In the genomic region with DNA sequence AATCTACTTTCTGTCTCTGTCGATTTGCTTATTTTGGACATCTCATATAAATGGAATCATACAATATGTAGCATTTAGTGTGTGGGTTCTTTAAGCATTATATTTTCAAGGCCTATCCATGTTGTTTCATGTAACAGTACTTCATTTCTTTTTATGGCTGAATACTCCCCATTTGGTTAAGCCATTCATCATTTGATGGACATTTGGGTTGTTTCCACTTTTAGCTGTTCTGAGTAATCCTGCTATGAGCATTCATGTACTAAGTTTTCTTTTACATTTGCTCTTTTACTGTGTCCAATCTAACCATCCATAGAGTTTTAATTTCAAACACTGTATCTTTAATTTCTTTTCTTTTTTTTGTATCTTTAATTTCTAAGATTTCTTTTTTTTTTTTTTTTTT, we compare ENCODE assay signal across 18 cellular contexts.
"Had no signal": no experiment of that assay in that cellular context is flagged by ENCODE, and none has a peak within 500 bp of the region (broad histone marks: within the 10 kb centered on the region; RNA-seq: fewer than 3 reads in every experiment).

No MANE protein-coding gene starts in this region.

- FAIRE-seq: RCC 7860 had no signal

- ATAC-seq: activated CD4-positive, CD25-positive, alpha-beta regulatory T cell treated with anti-CD3 and anti-CD28 coated beads, Interleukin-2, amount 50 U/mL, for 24 hours; activated CD8-positive, alpha-beta T cell treated with anti-CD3 and anti-CD28 coated beads for 36 hours; activated T-cell treated with anti-CD3 and anti-CD28 coated beads, Interleukin-2, amount 50 U/mL, for 72 hours; PC-3 had no signal

- H3K36me3 Mint-ChIP-seq: activated naive CD4-positive, alpha-beta T cell treated with anti-CD3 and anti-CD28 coated beads, Interleukin-2, amount 10 ng/mL, durations not matched to agents 7 days and 5 days; activated naive CD8-positive, alpha-beta T cell treated with anti-CD3 and anti-CD28 coated beads for 36 hours had no signal

- DNase-seq: activated CD4-positive, alpha-beta T cell treated with anti-CD3 and anti-CD28 coated beads for 4 hours; activated CD8-positive, alpha-beta memory T cell treated with anti-CD3 and anti-CD28 coated beads, Interleukin-2, amount 50 U/mL, for 4 hours; activated CD8-positive, alpha-beta T cell treated with anti-CD3 and anti-CD28 coated beads for 36 hours; activated gamma-delta T cell treated with Interleukin-2 at 50 U/mL for 16 hours; activated naive CD4-positive, alpha-beta T cell treated with anti-CD3 and anti-CD28 coated beads, Interleukin-2, amount 10 ng/mL, durations not matched to agents 7 days and 5 days; activated naive CD8-positive, alpha-beta T cell treated with anti-CD3 and anti-CD28 coated beads for 36 hours; activated T-cell treated with anti-CD3 and anti-CD28 coated beads, Interleukin-2, amount 50 U/mL, for 72 hours; NCI-H1105 treated with DMSO at 0.1 percent for 48 hours; NCI-H1436 treated with DMSO at 0.1 percent for 48 hours; NCI-H187; NCI-H2081; NCI-H524; PC-3; SHP77 had no signal

- H3K27me3 Mint-ChIP-seq: activated CD8-positive, alpha-beta T cell treated with anti-CD3 and anti-CD28 coated beads for 36 hours; activated naive CD4-positive, alpha-beta T cell treated with anti-CD3 and anti-CD28 coated beads, Interleukin-2, amount 10 ng/mL, durations not matched to agents 7 days and 5 days; activated naive CD8-positive, alpha-beta T cell treated with anti-CD3 and anti-CD28 coated beads for 36 hours had no signal

- H3K4me3 Mint-ChIP-seq: activated CD8-positive, alpha-beta T cell treated with anti-CD3 and anti-CD28 coated beads for 36 hours; activated naive CD4-positive, alpha-beta T cell treated with anti-CD3 and anti-CD28 coated beads, Interleukin-2, amount 10 ng/mL, durations not matched to agents 7 days and 5 days; activated naive CD8-positive, alpha-beta T cell treated with anti-CD3 and anti-CD28 coated beads for 36 hours; activated T-cell treated with anti-CD3 and anti-CD28 coated beads, Interleukin-2, amount 50 U/mL, for 72 hours; T-helper 1 cell treated with Interleukin-12 subunit alpha and Interleukin-12 subunit beta and Interleukin-4 antibody, amounts not matched to agents 30 μg/mL and 1 μg/mL, for 36 hours had no signal

- H3K9me3 Mint-ChIP-seq: activated CD8-positive, alpha-beta T cell treated with anti-CD3 and anti-CD28 coated beads for 36 hours; activated naive CD4-positive, alpha-beta T cell treated with anti-CD3 and anti-CD28 coated beads, Interleukin-2, amount 10 ng/mL, durations not matched to agents 7 days and 5 days; activated naive CD8-positive, alpha-beta T cell treated with anti-CD3 and anti-CD28 coated beads for 36 hours; activated T-cell treated with anti-CD3 and anti-CD28 coated beads, Interleukin-2, amount 50 U/mL, for 72 hours; activated T-helper 2 cell treated with anti-CD3 and anti-CD28 coated beads, Interferon-gamma antibody, Interleukin-2, Interleukin-4, amounts not matched to agents 10 μg/mL and 5 μg/mL and 100 μg/mL, durations not matched to agents 14 hours and 24 hours and 36 hours; T-helper 1 cell treated with Interleukin-12 subunit alpha and Interleukin-12 subunit beta and Interleukin-4 antibody, amounts not matched to agents 30 μg/mL and 1 μg/mL, for 36 hours had no signal

- H3K27ac Mint-ChIP-seq: activated CD8-positive, alpha-beta T cell treated with anti-CD3 and anti-CD28 coated beads for 36 hours; activated naive CD4-positive, alpha-beta T cell treated with anti-CD3 and anti-CD28 coated beads, Interleukin-2, amount 10 ng/mL, durations not matched to agents 7 days and 5 days; activated naive CD8-positive, alpha-beta T cell treated with anti-CD3 and anti-CD28 coated beads for 36 hours; activated T-cell treated with anti-CD3 and anti-CD28 coated beads, Interleukin-2, amount 50 U/mL, for 72 hours; activated T-helper 2 cell treated with anti-CD3 and anti-CD28 coated beads, Interferon-gamma antibody, Interleukin-2, Interleukin-4, amounts not matched to agents 10 μg/mL and 5 μg/mL and 100 μg/mL, durations not matched to agents 14 hours and 24 hours and 36 hours; T-helper 1 cell treated with Interleukin-12 subunit alpha and Interleukin-12 subunit beta and Interleukin-4 antibody, amounts not matched to agents 30 μg/mL and 1 μg/mL, for 36 hours had no signal

- H3K4me1 Mint-ChIP-seq: activated naive CD4-positive, alpha-beta T cell treated with anti-CD3 and anti-CD28 coated beads, Interleukin-2, amount 10 ng/mL, durations not matched to agents 7 days and 5 days; activated naive CD8-positive, alpha-beta T cell treated with anti-CD3 and anti-CD28 coated beads for 36 hours had no signal
